In the genomic region with DNA sequence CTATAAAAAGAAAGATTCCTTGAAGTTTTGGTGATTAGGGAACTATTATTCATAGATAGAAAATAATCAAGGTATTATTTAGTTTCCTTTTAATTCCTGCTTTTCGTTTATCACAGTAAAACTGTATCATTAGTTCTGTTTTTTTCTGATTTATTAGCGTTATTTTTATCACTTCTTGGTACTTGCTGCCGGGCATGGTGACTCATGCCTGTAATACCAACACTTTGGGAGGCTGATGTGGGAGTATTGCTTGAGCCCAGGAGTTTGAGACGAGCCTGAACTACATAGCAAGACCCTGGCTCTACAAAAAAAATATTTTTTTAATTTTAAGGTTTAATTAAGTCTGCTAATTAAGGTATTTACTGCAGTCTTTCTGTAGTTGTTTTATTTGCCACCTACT, we compare ENCODE assay signal across 11 cellular contexts. TPM values are rescaled to one million over a fixed set of nuclear protein-coding genes. Genes with fewer than 3 reads are reported as not detected.
A peak's percentile ranks its signal among the peaks of the same experiment; 100 is the strongest.
DNase-seq lines count a peak whose midpoint lies in the region; ATAC-seq and TF ChIP-seq lines count a peak whose summit lies in the region.
"Not testable (repeated sequence)": the region's sequence is repeated elsewhere in the genome, so short reads cannot be mapped to it uniquely, and the experiment has no call there.
"Had no signal": no experiment of that assay in that cellular context is flagged by ENCODE, and none has a peak within 500 bp of the region (broad histone marks: within the 10 kb centered on the region; RNA-seq: fewer than 3 reads in every experiment).

No MANE protein-coding gene starts in this region.

- H3K9me3 Mint-ChIP-seq in activated naive CD8-positive, alpha-beta T cell treated with anti-CD3 and anti-CD28 coated beads for 36 hours; MCF 10A (ENCODE audit: unreplicated experiment): not testable (repeated sequence)

- POLR2A ChIA-PET in MCF 10A (lab: Yijun Ruan, JAX): not testable (repeated sequence)

- H3K36me3 Mint-ChIP-seq in activated naive CD8-positive, alpha-beta T cell treated with anti-CD3 and anti-CD28 coated beads for 36 hours: peaks cover 20% of the 10 kb centered on the region
- peaks cover 19% of the 10 kb centered on the region for H3K36me3 Mint-ChIP-seq in MCF 10A (ENCODE audit: insufficient read depth, unreplicated experiment)

- ATAC-seq in omental fat pad (ENCODE audit: low FRiP score): peak; percentile 89

- DNase-seq in EH (ENCODE audit: low read depth): peak; percentile 48
- DNase-seq in M059J (ENCODE audit: low read depth): peak; percentile 53
- peak; percentile 20 for DNase-seq in RPMI7951 (ENCODE audit: low read depth)
- not testable (repeated sequence) for DNase-seq in activated naive CD8-positive, alpha-beta T cell treated with anti-CD3 and anti-CD28 coated beads for 36 hours; omental fat pad (ENCODE audit: low spot score)
- DNase-seq in MCF 10A (ENCODE audit: unreplicated experiment): peak; percentile 29
- DNase-seq in fibroblast of villous mesenchyme (ENCODE audit: low read depth): peak; percentile 14

- H3K4me3 ChIP-seq in fibroblast of villous mesenchyme (ENCODE audit: low read depth, low read length): not testable (repeated sequence)

- H3K27ac Mint-ChIP-seq in activated naive CD8-positive, alpha-beta T cell treated with anti-CD3 and anti-CD28 coated beads for 36 hours: peak overlapping the region; percentile 45
- H3K27ac Mint-ChIP-seq in MCF 10A (ENCODE audit: low read depth, unreplicated experiment): not testable (repeated sequence)

- not testable (repeated sequence) for H3K27me3 Mint-ChIP-seq in activated naive CD8-positive, alpha-beta T cell treated with anti-CD3 and anti-CD28 coated beads for 36 hours; MCF 10A (ENCODE audit: insufficient read depth, unreplicated experiment)

- BruUV-seq in MCF 10A (replicated peaks; lab: Mats Ljungman, UMichigan): not testable (repeated sequence)

- intact Hi-C loops in MCF 10A (cut with micrococcal nuclease): not testable (repeated sequence)

- not testable (repeated sequence) for H3K4me3 Mint-ChIP-seq in activated naive CD8-positive, alpha-beta T cell treated with anti-CD3 and anti-CD28 coated beads for 36 hours; MCF 10A (ENCODE audit: unreplicated experiment)

- not testable (repeated sequence) for TF ChIP-seq CTCF in MCF 10A (IDR thresholded peaks at IDR 0.05; ENCODE audit: unreplicated experiment); fibroblast of villous mesenchyme (IDR thresholded peaks at IDR 0.05; ENCODE audit: insufficient read depth, low read depth, low read length); omental fat pad (IDR thresholded peaks at IDR 0.05)

- CTCF ChIA-PET in MCF 10A (lab: Yijun Ruan, JAX): not testable (repeated sequence)

- not testable (repeated sequence) for H3K4me1 Mint-ChIP-seq in activated naive CD8-positive, alpha-beta T cell treated with anti-CD3 and anti-CD28 coated beads for 36 hours; MCF 10A (ENCODE audit: insufficient read depth, unreplicated experiment)

RNA-seq across cellular contexts. Expression of a gene that starts 42.2 kb away (rescaled TPM):
- 8.8 and 10.5 TPM in 2 replicates for total RNA-seq in M059J (2014; rRNA removed; shearing (Covaris generic))
- total RNA-seq in RPMI7951 (2014; rRNA removed; shearing (Covaris generic)): 5.3 and 6.1 TPM in 2 replicates
- not detected for total RNA-seq in activated naive CD8-positive, alpha-beta T cell treated with anti-CD3 and anti-CD28 coated beads for 36 hours
- total RNA-seq in MCF 10A (2022): 0.20 and 0.61 TPM in 2 replicates
- under 0.01 and 0.32 TPM in 2 replicates for total RNA-seq in fibroblast of villous mesenchyme
- total RNA-seq in omental fat pad: under 1 TPM in 1 of 4 donors, not detected in 3; 0.63 TPM
- total RNA-seq: CD4-positive, alpha-beta T cell; HT1080 had no signal

RNA-seq across cellular contexts. Expression of a gene that starts 54.3 kb away (rescaled TPM):
- not detected in 2 replicates for total RNA-seq in M059J (2014; rRNA removed; shearing (Covaris generic))
- total RNA-seq in RPMI7951 (2014; rRNA removed; shearing (Covaris generic)): not detected in 2 replicates
- 10 to 100 TPM; 14.2 to 14.4 TPM for total RNA-seq in activated naive CD8-positive, alpha-beta T cell treated with anti-CD3 and anti-CD28 coated beads for 36 hours
- total RNA-seq in MCF 10A (2022): not detected in 2 replicates
- total RNA-seq in fibroblast of villous mesenchyme: under 0.01 TPM in 2 replicates
- total RNA-seq in omental fat pad: not detected
- total RNA-seq: CD4-positive, alpha-beta T cell; G401; HFFc6; HT1080 had no signal

RNA-seq across cellular contexts. Expression of a gene that starts 57.2 kb away (rescaled TPM):
- 70.5 and 120 TPM in 2 replicates for total RNA-seq in M059J (2014; rRNA removed; shearing (Covaris generic))
- total RNA-seq in RPMI7951 (2014; rRNA removed; shearing (Covaris generic)): 20.9 and 23.4 TPM in 2 replicates
- 10 to 100 TPM; 28.1 to 29.0 TPM for total RNA-seq in activated naive CD8-positive, alpha-beta T cell treated with anti-CD3 and anti-CD28 coated beads for 36 hours
- total RNA-seq in MCF 10A (2022) (45.2 and 45.6 TPM in 2 replicates), fibroblast of villous mesenchyme (29.0 and 38.4 TPM in 2 replicates), omental fat pad (10 to 100 TPM; 27.1 to 44.1 (median 28.2) TPM)

Comparison
In these comparisons a context has a peak if more than half of its experiments do, and no peak if none do; other contexts are left out.
1. RNA of a gene that starts 54.3 kb away (total RNA-seq): 14.2 to 14.4 TPM in activated naive CD8-positive, alpha-beta T cell treated with anti-CD3 and anti-CD28 coated beads for 36 hours; not detected in M059J, not detected in RPMI7951, not detected in MCF 10A, under 0.01 TPM in fibroblast of villous mesenchyme and not detected in omental fat pad; every median in the first group is over 10 times any median in the second.